11 cellular contexts compared by ENCODE assay signal in the genomic region with DNA sequence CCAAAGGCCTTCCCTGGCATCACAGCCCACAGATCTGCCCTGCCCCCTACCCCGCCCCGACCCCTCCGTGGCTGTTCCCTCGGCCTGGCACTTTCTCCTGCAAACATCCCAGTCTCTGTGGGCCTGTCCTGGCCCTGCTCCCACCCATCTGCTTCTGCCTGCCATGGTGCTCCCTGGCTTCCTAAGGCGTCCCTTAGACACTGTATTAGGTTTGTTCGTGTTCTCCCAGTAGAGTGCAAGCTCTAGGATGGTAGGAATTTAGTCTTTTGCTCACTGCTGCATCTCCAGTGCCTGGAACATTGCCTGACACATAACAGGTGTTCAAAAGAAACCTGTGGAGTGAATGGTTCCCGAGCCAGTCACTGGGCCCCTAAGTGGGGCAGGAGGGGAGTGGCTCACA.
"Had no signal": no experiment of that assay in that cellular context is flagged by ENCODE, and none has a peak within 500 bp of the region (broad histone marks: within the 10 kb centered on the region; RNA-seq: fewer than 3 reads in every experiment).

No MANE protein-coding gene starts in this region.

- H3K27ac Mint-ChIP-seq: activated T-cell treated with anti-CD3 and anti-CD28 coated beads, Interleukin-2, amount 50 U/mL, for 24 hours had no signal

- H3K4me3 Mint-ChIP-seq: activated T-cell treated with anti-CD3 and anti-CD28 coated beads, Interleukin-2, amount 50 U/mL, for 24 hours; nephron; stimulated activated naive CD8-positive, alpha-beta T cell treated with anti-CD3 and anti-CD28 coated beads, Interleukin-15, amount 100 ng/mL, for 72 hours had no signal

- H3K27ac ChIP-seq: heart left ventricle, left lung, thoracic aorta had no signal

- ATAC-seq: heart left ventricle; left lung; stimulated activated naive CD8-positive, alpha-beta T cell treated with anti-CD3 and anti-CD28 coated beads, Interleukin-15, amount 100 ng/mL, for 72 hours had no signal

- DNase-seq: activated CD4-positive, alpha-beta T cell treated with anti-CD3 and anti-CD28 coated beads for 4 hours; activated gamma-delta T cell; effector memory CD4-positive, alpha-beta T cell; heart left ventricle; stimulated activated CD4-positive, alpha-beta T cell treated with anti-CD3 and anti-CD28 coated beads, Interleukin-4, amount 100 ng/mL, for 24 hours; T-helper 9 cell had no signal

- H3K27me3 ChIP-seq: heart left ventricle, left lung had no signal

- H3K4me1 Mint-ChIP-seq: stimulated activated naive CD8-positive, alpha-beta T cell treated with anti-CD3 and anti-CD28 coated beads, Interleukin-15, amount 100 ng/mL, for 72 hours had no signal

- H3K9me3 Mint-ChIP-seq: activated T-cell treated with anti-CD3 and anti-CD28 coated beads, Interleukin-2, amount 50 U/mL, for 24 hours; nephron; stimulated activated naive CD8-positive, alpha-beta T cell treated with anti-CD3 and anti-CD28 coated beads, Interleukin-15, amount 100 ng/mL, for 72 hours had no signal

- H3K4me1 ChIP-seq: left lung had no signal

- H3K27me3 Mint-ChIP-seq: activated T-cell treated with anti-CD3 and anti-CD28 coated beads, Interleukin-2, amount 50 U/mL, for 24 hours; stimulated activated naive CD8-positive, alpha-beta T cell treated with anti-CD3 and anti-CD28 coated beads, Interleukin-15, amount 100 ng/mL, for 72 hours had no signal

- H3K4me3 ChIP-seq: heart left ventricle, left lung, thoracic aorta had no signal
